Comparison of ENCODE assay signal across 27 cellular contexts in the genomic region with DNA sequence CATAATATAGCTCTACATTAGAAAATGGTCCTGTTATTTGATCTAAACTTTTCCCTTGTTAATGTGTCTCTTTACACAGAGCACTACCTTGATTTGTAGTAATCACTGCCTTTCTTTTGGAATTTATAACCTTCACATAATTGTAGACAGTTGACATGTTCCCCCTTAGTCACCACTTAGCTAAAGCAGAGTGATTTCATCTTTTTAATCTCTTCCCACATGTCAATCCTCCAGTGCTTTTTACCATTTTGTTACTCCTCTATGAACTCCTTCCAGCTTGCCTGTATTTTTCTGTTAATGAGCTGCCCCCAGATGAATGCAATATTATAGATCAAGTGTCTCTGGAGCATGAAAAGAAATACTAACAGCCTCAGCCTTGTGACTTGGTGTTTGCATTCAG. TPM values are rescaled to one million over a fixed set of nuclear protein-coding genes. Genes with fewer than 3 reads are reported as not detected.
"Had no signal": no experiment of that assay in that cellular context is flagged by ENCODE, and none has a peak within 500 bp of the region (broad histone marks: within the 10 kb centered on the region; RNA-seq: fewer than 3 reads in every experiment).

No MANE protein-coding gene starts in this region.

- ATAC-seq: left cardiac atrium; lower lobe of right lung; natural killer cell treated with Interleukin-12 subunit alpha and Interleukin-12 subunit beta and Interleukin-15 and Interleukin-18, amount 100 ng/mL, for 72 hours; pancreas; sciatic nerve; stimulated activated naive B cell treated with anti-CD40 and anti-IgM and Interleukin-4, amounts not matched to agents 10 μg/mL and 1 μg/mL and 100 μg/mL, for 72 hours; stimulated activated naive CD8-positive, alpha-beta T cell treated with anti-CD3 and anti-CD28 coated beads, Interleukin-15, amount 100 ng/mL, for 72 hours; upper lobe of right lung had no signal

- H3K27me3 ChIP-seq: esophagus muscularis mucosa, pancreas, testis, tibial nerve, upper lobe of right lung, vagina had no signal

- H3K4me3 Mint-ChIP-seq: memory B cell; mesothelial cell of epicardium; natural killer cell treated with Interleukin-12 subunit alpha and Interleukin-12 subunit beta and Interleukin-15 and Interleukin-18, amount 100 ng/mL, for 72 hours; stimulated activated naive B cell treated with anti-CD40 and anti-IgM and Interleukin-4, amounts not matched to agents 10 μg/mL and 1 μg/mL and 100 μg/mL, for 72 hours; stimulated activated naive CD8-positive, alpha-beta T cell treated with anti-CD3 and anti-CD28 coated beads, Interleukin-15, amount 100 ng/mL, for 72 hours had no signal

- H3K36me3 ChIP-seq: esophagus muscularis mucosa, left ventricle myocardium inferior, lower lobe of right lung, pancreas, tibial nerve, upper lobe of right lung, vagina had no signal

- H3K4me3 ChIP-seq: esophagus muscularis mucosa, left ventricle myocardium inferior, lower lobe of right lung, pancreas, skin epidermis, testis, tibial nerve, upper lobe of right lung, vagina had no signal

- H3K36me3 Mint-ChIP-seq: memory B cell; mesothelial cell of epicardium; natural killer cell treated with Interleukin-12 subunit alpha and Interleukin-12 subunit beta and Interleukin-15 and Interleukin-18, amount 100 ng/mL, for 72 hours; stimulated activated naive B cell treated with anti-CD40 and anti-IgM and Interleukin-4, amounts not matched to agents 10 μg/mL and 1 μg/mL and 100 μg/mL, for 72 hours had no signal

- H3K9me3 ChIP-seq: esophagus muscularis mucosa, left ventricle myocardium inferior, lower lobe of right lung, pancreas, testis, tibial nerve, upper lobe of right lung, vagina had no signal

- DNase-seq: effector memory CD4-positive, alpha-beta T cell; kidney; left cardiac atrium; left ventricle myocardium inferior; lower lobe of right lung; occipital lobe; pancreas; retina; stimulated activated CD4-positive, alpha-beta T cell treated with anti-CD3 and anti-CD28 coated beads, Interleukin-2, amount 100 ng/mL, for 24 hours; stimulated activated CD4-positive, alpha-beta T cell treated with anti-CD3 and anti-CD28 coated beads, Interleukin-4, amount 100 ng/mL, for 4 hours; stimulated activated naive B cell treated with anti-CD40 and anti-IgM and Interleukin-4, amounts not matched to agents 10 μg/mL and 1 μg/mL and 100 μg/mL, for 72 hours; stimulated activated naive CD8-positive, alpha-beta T cell treated with anti-CD3 and anti-CD28 coated beads, Interleukin-15, amount 100 ng/mL, for 72 hours; testis; upper lobe of right lung had no signal

- H3K4me1 ChIP-seq: esophagus muscularis mucosa, lower lobe of right lung, pancreas, testis, tibial nerve, upper lobe of right lung, vagina had no signal

- H3K27ac ChIP-seq: epithelial cell of prostate, esophagus muscularis mucosa, left ventricle myocardium inferior, lower lobe of right lung, pancreas, skin epidermis, testis, tibial nerve, upper lobe of right lung, vagina had no signal

- H3K4me1 Mint-ChIP-seq: memory B cell; mesothelial cell of epicardium; stimulated activated naive B cell treated with anti-CD40 and anti-IgM and Interleukin-4, amounts not matched to agents 10 μg/mL and 1 μg/mL and 100 μg/mL, for 72 hours; stimulated activated naive CD8-positive, alpha-beta T cell treated with anti-CD3 and anti-CD28 coated beads, Interleukin-15, amount 100 ng/mL, for 72 hours had no signal

- H3K9me3 Mint-ChIP-seq: memory B cell had no signal

- H3K27me3 Mint-ChIP-seq: memory B cell; natural killer cell treated with Interleukin-12 subunit alpha and Interleukin-12 subunit beta and Interleukin-15 and Interleukin-18, amount 100 ng/mL, for 72 hours; progenitor cell of endocrine pancreas; stimulated activated naive B cell treated with anti-CD40 and anti-IgM and Interleukin-4, amounts not matched to agents 10 μg/mL and 1 μg/mL and 100 μg/mL, for 72 hours; stimulated activated naive CD8-positive, alpha-beta T cell treated with anti-CD3 and anti-CD28 coated beads, Interleukin-15, amount 100 ng/mL, for 72 hours had no signal

- H3K27ac Mint-ChIP-seq: memory B cell; mesothelial cell of epicardium; natural killer cell treated with Interleukin-12 subunit alpha and Interleukin-12 subunit beta and Interleukin-15 and Interleukin-18, amount 100 ng/mL, for 72 hours; progenitor cell of endocrine pancreas; stimulated activated naive B cell treated with anti-CD40 and anti-IgM and Interleukin-4, amounts not matched to agents 10 μg/mL and 1 μg/mL and 100 μg/mL, for 72 hours; stimulated activated naive CD8-positive, alpha-beta T cell treated with anti-CD3 and anti-CD28 coated beads, Interleukin-15, amount 100 ng/mL, for 72 hours had no signal

RNA-seq across cellular contexts. Expression of a gene that starts 2.6 kb away (rescaled TPM):
- total RNA-seq: fibroblast of villous mesenchyme; kidney; mesothelial cell of epicardium; mucosa of gallbladder; natural killer cell treated with Interleukin-12 subunit alpha and Interleukin-12 subunit beta and Interleukin-15 and Interleukin-18, amount 100 ng/mL, for 72 hours; occipital lobe; progenitor cell of endocrine pancreas; sciatic nerve; subcutaneous adipose tissue; tibial nerve; upper lobe of right lung; vagina had no signal
- polyA plus RNA-seq: pancreas had no signal
